Comparison of ENCODE assay signal across 7 cellular contexts in the genomic region with DNA sequence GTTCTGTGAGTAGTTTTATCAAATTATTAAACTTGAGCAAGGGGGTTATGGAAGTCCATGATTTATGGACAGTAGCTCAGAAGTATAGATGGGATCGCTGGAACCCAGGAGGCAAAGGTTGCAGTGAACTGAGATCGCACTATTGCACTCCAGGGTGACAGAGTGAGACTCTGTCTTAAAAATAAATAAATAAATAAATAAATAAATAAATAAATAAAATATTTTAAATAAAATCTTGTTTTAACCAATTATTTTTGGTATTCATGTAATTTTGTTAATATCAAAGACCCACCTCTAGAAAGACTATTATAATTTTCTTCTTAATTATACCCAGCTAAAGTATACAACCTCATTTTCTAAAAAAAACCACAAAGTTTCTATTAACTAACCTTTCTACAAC.
"Had no signal": no experiment of that assay in that cellular context is flagged by ENCODE, and none has a peak within 500 bp of the region (broad histone marks: within the 10 kb centered on the region; RNA-seq: fewer than 3 reads in every experiment).

No MANE protein-coding gene starts in this region.

- H3K4me3 ChIP-seq: GM12878 had no signal

- FAIRE-seq: GM12878, GM12891, GM12892, GM18507, GM19239 had no signal

- DNase-seq: GDM1, GF-D8 had no signal

- ATAC-seq: GM12878 had no signal
